In genomic region chr12:4454315-4454860, GRCh38 we compare ENCODE assay signal across 26 cellular contexts. TPM values are rescaled to one million over a fixed set of nuclear protein-coding genes. Genes with fewer than 3 reads are reported as not detected.
"Had no signal": no experiment of that assay in that cellular context is flagged by ENCODE, and none has a peak within 500 bp of the region (broad histone marks: within the 10 kb centered on the region; RNA-seq: fewer than 3 reads in every experiment).

No MANE protein-coding gene starts in this region.

- H3K27ac Mint-ChIP-seq: immature natural killer cell, memory B cell, mesothelial cell of epicardium, natural killer cell had no signal

- H3K27me3 ChIP-seq: esophagus muscularis mucosa, gastroesophageal sphincter, sigmoid colon, testis, tibial nerve had no signal

- H3K36me3 ChIP-seq: esophagus muscularis mucosa, gastroesophageal sphincter, left ventricle myocardium inferior, lower lobe of right lung, sigmoid colon, tibial nerve had no signal

- H3K4me3 ChIP-seq: esophagus muscularis mucosa, gastroesophageal sphincter, left ventricle myocardium inferior, lower lobe of right lung, sigmoid colon, skin epidermis, testis, tibial nerve had no signal

- DNase-seq: effector memory CD4-positive, alpha-beta T cell; immature natural killer cell; kidney; left cardiac atrium; left ventricle myocardium inferior; lower lobe of right lung; natural killer cell; posterior cingulate gyrus; sigmoid colon; stimulated activated CD4-positive, alpha-beta T cell treated with anti-CD3 and anti-CD28 coated beads, Interleukin-2, amount 100 ng/mL, for 24 hours; stimulated activated CD4-positive, alpha-beta T cell treated with anti-CD3 and anti-CD28 coated beads, Interleukin-4, amount 100 ng/mL, for 4 hours; stimulated activated naive CD4-positive, alpha-beta T cell; testis had no signal

- H3K4me1 Mint-ChIP-seq: immature natural killer cell, memory B cell, natural killer cell had no signal

- H3K9me3 Mint-ChIP-seq: natural killer cell had no signal

- ATAC-seq: gastroesophageal sphincter, left cardiac atrium, lower lobe of right lung, natural killer cell had no signal

- H3K36me3 Mint-ChIP-seq: mesothelial cell of epicardium had no signal

- FAIRE-seq: kidney had no signal

- H3K4me3 Mint-ChIP-seq: immature natural killer cell, memory B cell, mesothelial cell of epicardium, natural killer cell, neural crest cell had no signal

RNA-seq across cellular contexts. Expression of gene FGF6, which starts 8.8 kb away (rescaled TPM):
- total RNA-seq: esophagus muscularis mucosa, fibroblast of villous mesenchyme, gastroesophageal sphincter, kidney, left cardiac atrium, left ventricle myocardium inferior, lower lobe of right lung, mesothelial cell of epicardium, mucosa of gallbladder, myocyte, natural killer cell, neural crest cell, osteocyte, pulmonary artery endothelial cell, sigmoid colon, testis, tibial nerve, ureter had no signal
